In the genomic region with DNA sequence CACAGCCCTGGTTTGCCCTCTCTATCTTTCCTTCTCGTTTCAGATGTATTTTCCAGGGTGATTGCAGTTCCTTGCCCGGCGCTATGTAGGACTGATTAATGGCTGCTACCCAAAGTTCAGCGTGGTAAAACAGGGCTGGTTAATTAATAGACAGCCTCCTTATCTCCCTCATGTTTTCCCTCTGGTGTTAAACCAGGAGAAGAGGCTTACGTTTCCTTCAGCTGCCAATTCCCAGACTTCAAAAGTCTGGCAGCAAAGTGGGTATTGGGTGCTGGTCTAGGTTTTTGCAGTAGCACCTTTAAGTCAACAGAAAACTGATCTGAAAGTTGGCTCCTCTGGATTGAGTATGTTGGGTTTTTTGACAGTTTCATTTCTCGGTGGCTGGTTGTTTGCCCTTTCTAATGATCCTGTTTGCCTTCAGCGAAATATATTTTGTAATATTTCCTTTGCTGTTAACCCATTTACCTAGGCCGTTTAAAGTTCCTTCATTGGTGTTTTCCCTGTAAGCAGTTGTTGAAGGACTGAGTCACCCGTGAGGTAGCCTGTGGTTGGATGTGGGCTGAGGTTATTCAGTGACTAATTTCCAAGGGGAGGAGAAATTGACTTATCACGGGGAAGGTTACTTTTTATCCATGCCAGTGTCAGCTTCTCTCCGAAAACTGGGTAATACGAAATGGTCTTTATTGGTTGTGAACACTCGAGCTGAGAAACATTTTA, we compare ENCODE assay signal across 8 cellular contexts.
A peak's percentile ranks its signal among the peaks of the same experiment; 100 is the strongest.
DNase-seq lines count a peak whose midpoint lies in the region; ATAC-seq and TF ChIP-seq lines count a peak whose summit lies in the region.

No MANE protein-coding gene starts in this region.

- no peak overlapping the region for H3K18ac ChIP-seq in neuronal stem cell (ENCODE audit: low read length)

- H3K9me3 ChIP-seq in neuronal stem cell (replicated peaks in 1 of 2; ENCODE audit: control insufficient read depth in 2 of 2, insufficient read depth in 1 of 2, low read depth in 1 of 2, low read length in 2 of 2): no peaks in the 10 kb centered on the region

- peak overlapping the region; percentile 61 for H3K4me3 ChIP-seq in AG04449 (ENCODE audit: low read depth, low read length)
- H3K4me3 ChIP-seq in neuronal stem cell (ENCODE audit: low read length in 2 of 2): no peak overlapping the region

- TF ChIP-seq CTCF in AG04449 (IDR thresholded peaks at IDR 0.05; ENCODE audit: insufficient read depth, low read length, missing control alignments): no peak

- no peak overlapping the region for H2BK120ac ChIP-seq in neuronal stem cell (ENCODE audit: low read depth, low read length)

- H2AFZ ChIP-seq in neuronal stem cell (ENCODE audit: low read length): no peak overlapping the region

- no peak overlapping the region for H2AK5ac ChIP-seq in neuronal stem cell (ENCODE audit: low read depth, low read length)

- H2BK15ac ChIP-seq in neuronal stem cell (ENCODE audit: low read length): no peak overlapping the region

- no peak overlapping the region for H3K4me2 ChIP-seq in neuronal stem cell (ENCODE audit: insufficient read depth, low read length, poor library complexity, severe bottlenecking)

- no peak overlapping the region for H3K9ac ChIP-seq in neuronal stem cell (ENCODE audit: low read depth, low read length, poor library complexity)

- POLR2A ChIA-PET in AG04449 (lab: Yijun Ruan, JAX): interaction anchor here (0.7 to 1.6 kb wide), 4 partner anchors 10 to 121 kb away, joined by 3 to 4 read pairs (median 4); no protein-coding TSS in a partner anchor

- no peaks in the 10 kb centered on the region for H3K79me1 ChIP-seq in neuronal stem cell (ENCODE audit: low read depth, low read length)

- no peaks in the 10 kb centered on the region for H3K36me3 ChIP-seq in neuronal stem cell (replicated peaks in 1 of 2; ENCODE audit: control insufficient read depth in 2 of 2, insufficient read depth in 2 of 2, low read length in 2 of 2)

- no peak overlapping the region for H2BK12ac ChIP-seq in neuronal stem cell (ENCODE audit: low read length)

- ATAC-seq in GM18870 (IDR thresholded peaks at IDR 0.05; ENCODE audit: unreplicated experiment): peak; percentile 61
- ATAC-seq in HG03432 (IDR thresholded peaks at IDR 0.05; ENCODE audit: unreplicated experiment): peak; percentile 83

- no CpG with 5 or more reads among the region's 13 CpGs for WGBS in neuronal stem cell (ENCODE audit: extremely low coverage in 2 of 2, insufficient read length in 2 of 2, insufficient replicate concordance in 1 of 2), 2 donors

- H3K4me1 ChIP-seq in neuronal stem cell (ENCODE audit: control insufficient read depth in 2 of 2, insufficient read depth in 1 of 2, low read depth in 1 of 2, low read length in 2 of 2): no peaks in the 10 kb centered on the region

- DNase-seq in AG04449 (ENCODE audit: low read depth, low spot score) (no peak), fibroblast of peridontal ligament (ENCODE audit: extremely low read depth) (peak; percentile 96), NCI-H1417 treated with DMSO at 0.1 percent for 48 hours (lab: John Stamatoyannopoulos, UW) (no peak), neuronal stem cell (ENCODE audit: low spot score) (no peak)
- peak; percentile 33 to 39 for DNase-seq in activated CD4-positive, alpha-beta T cell treated with anti-CD3 and anti-CD28 coated beads for 4 hours
- DNase-seq in stimulated activated CD4-positive, alpha-beta T cell treated with anti-CD3 and anti-CD28 coated beads, Interleukin-2, amount 100 ng/mL, for 48 hours: peak; percentile 31 to 34

- no peak overlapping the region for H4K8ac ChIP-seq in neuronal stem cell (ENCODE audit: low read depth, low read length)

- H4K91ac ChIP-seq in neuronal stem cell (ENCODE audit: low read depth, low read length, poor library complexity): no peak overlapping the region

- CTCF ChIA-PET in AG04449 (lab: Yijun Ruan, JAX): interaction anchor here (2.1 kb wide), 1 partner anchor 53 kb away, joined by 7 read pairs; no protein-coding TSS in a partner anchor

- H2BK5ac ChIP-seq in neuronal stem cell (ENCODE audit: low read length): no peak overlapping the region

- H3K27me3 ChIP-seq in neuronal stem cell (ENCODE audit: control insufficient read depth in 3 of 3, insufficient read depth in 3 of 3, low read depth in 1 of 3, low read length in 3 of 3): no peaks in the 10 kb centered on the region

- H3K23ac ChIP-seq in neuronal stem cell (ENCODE audit: low read depth, low read length, poor library complexity): no peak overlapping the region

- no peak overlapping the region for H3K4ac ChIP-seq in neuronal stem cell (ENCODE audit: low read length)

- no peak overlapping the region for H3K14ac ChIP-seq in neuronal stem cell (ENCODE audit: low read length)

- no peak overlapping the region for H3K27ac ChIP-seq in neuronal stem cell (replicated peaks; ENCODE audit: low read length)

Comparison
In these comparisons a context has a peak if more than half of its experiments do, and no peak if none do; other contexts are left out.
1. DNase-seq: peak in activated CD4-positive, alpha-beta T cell treated with anti-CD3 and anti-CD28 coated beads for 4 hours (2 of 2), fibroblast of peridontal ligament (single experiment) and stimulated activated CD4-positive, alpha-beta T cell treated with anti-CD3 and anti-CD28 coated beads, Interleukin-2, amount 100 ng/mL, for 48 hours (2 of 2); none in AG04449 (single experiment), NCI-H1417 treated with DMSO at 0.1 percent for 48 hours (single experiment) and neuronal stem cell (single experiment).